ENCODE assay signal across 21 cellular contexts in the genomic region with DNA sequence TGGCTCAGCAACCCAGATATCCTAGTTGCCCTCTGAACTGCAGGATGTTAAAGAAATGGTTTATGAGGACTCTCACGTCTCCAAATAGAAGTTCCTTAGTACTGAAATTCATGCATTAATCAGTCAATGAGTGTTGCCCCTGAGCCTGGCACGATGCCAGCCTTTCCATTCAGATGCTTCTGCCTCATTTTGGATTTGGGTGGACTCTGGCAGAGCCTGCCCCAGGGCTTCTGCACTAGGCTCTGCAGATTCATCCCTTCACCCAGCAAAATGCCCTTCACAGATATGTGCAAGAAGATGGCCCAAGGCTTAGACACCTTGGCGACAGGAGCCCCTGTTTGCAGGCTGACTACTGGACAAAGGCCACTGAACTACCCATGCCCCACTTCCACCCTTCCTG.
DNase-seq lines count a peak whose midpoint lies in the region; ATAC-seq, FAIRE-seq and TF ChIP-seq lines count a peak whose summit lies in the region.
"Had no signal": no experiment of that assay in that cellular context is flagged by ENCODE, and none has a peak within 500 bp of the region (broad histone marks: within the 10 kb centered on the region; RNA-seq: fewer than 3 reads in every experiment).

No MANE protein-coding gene starts in this region.

- no peaks in the 10 kb centered on the region for H3K27me3 ChIP-seq in BE2C
- H3K27me3 ChIP-seq in K562 (ENCODE audit: control insufficient read depth in 2 of 2, insufficient read depth in 2 of 2, low read length in 2 of 2), result no peaks in the 10 kb centered on the region
- H3K27me3 ChIP-seq: BLaER1 had no signal

- no peak for TF ChIP-seq EP300 in K562 (IDR thresholded peaks at IDR 0.05; ENCODE audit: low read length)

- H3K27ac ChIP-seq in K562 (ENCODE audit: extremely low read depth, low read depth, low read length), result no peak overlapping the region
- H3K27ac ChIP-seq: 22Rv1, BLaER1, GM23248 had no signal

- H3K27me3 Mint-ChIP-seq in activated CD8-positive, alpha-beta memory T cell treated with anti-CD3 and anti-CD28 coated beads, Interleukin-2, amount 10 ng/mL, durations not matched to agents 7 days and 5 days, result peaks cover 21% of the 10 kb centered on the region
- H3K27me3 Mint-ChIP-seq in nephron progenitor cell (ENCODE audit: low read depth, poor library complexity), result peaks cover 20% of the 10 kb centered on the region

- no peak overlapping the region for H3K4me3 ChIP-seq in BE2C (ENCODE audit: low read depth, low read length)
- H3K4me3 ChIP-seq in K562, result no peak overlapping the region
- H3K4me3 ChIP-seq: A549, BLaER1, GM23248, HAP-1 had no signal

- POLR2A ChIA-PET in K562 (lab: Yijun Ruan, JAX), result no interaction called here

- CTCF ChIA-PET in activated CD8-positive, alpha-beta memory T cell treated with anti-CD3 and anti-CD28 coated beads, Interleukin-2, amount 10 ng/mL, durations not matched to agents 7 days and 5 days (lab: Charles Lee), result no interaction called here
- CTCF ChIA-PET in K562 (lab: Yijun Ruan, JAX; ENCODE audit: low intra/inter-chr PET ratio), result no interaction called here

- in situ Hi-C loops in K562 (cut with MboI), result no loop called here

- H4K20me1 ChIP-seq in K562 (replicated peaks; ENCODE audit: control insufficient read depth, insufficient read depth, low read length), result no peaks in the 10 kb centered on the region; the same call in 1 of the 2 replicates
- H4K20me1 ChIP-seq: BLaER1 had no signal

- H3K4me3 Mint-ChIP-seq in activated CD8-positive, alpha-beta memory T cell treated with anti-CD3 and anti-CD28 coated beads, Interleukin-2, amount 10 ng/mL, durations not matched to agents 7 days and 5 days, result no peak overlapping the region
- no peak overlapping the region for H3K4me3 Mint-ChIP-seq in nephron progenitor cell
- H3K4me3 Mint-ChIP-seq: CD14-positive monocyte; CD4-positive, alpha-beta memory T cell had no signal

- 10% methylated on average over 3 of the region's 3 CpGs for WGBS in K562 (ENCODE audit: insufficient coverage, low coverage, missing lambda C conversion rate)

- TF ChIP-seq CTCF in BE2C (IDR thresholded peaks at IDR 0.05; ENCODE audit: low read depth, low read length), result no peak
- TF ChIP-seq CTCF in K562 (IDR thresholded peaks at IDR 0.05 in 2 of 3, conservative IDR thresholded peaks at IDR 0.05 in 1 of 3; ENCODE audit: insufficient read depth in 2 of 3, low read depth in 1 of 3, low read length in 3 of 3), result no peak
- no peak for TF ChIP-seq CTCF in nephron progenitor cell (IDR thresholded peaks at IDR 0.05)

- DNase-seq in NCI-H1105 treated with DMSO at 0.1 percent for 48 hours (lab: John Stamatoyannopoulos, UW), result peak; percentile 1
- no peak for DNase-seq in NCI-H1105 (lab: John Stamatoyannopoulos, UW)
- peak; percentile 15 for DNase-seq in activated CD8-positive, alpha-beta memory T cell treated with anti-CD3 and anti-CD28 coated beads, Interleukin-2, amount 50 U/mL, for 48 hours
- no peak for DNase-seq in activated CD8-positive, alpha-beta memory T cell treated with anti-CD3 and anti-CD28 coated beads, Interleukin-2, amount 10 ng/mL, durations not matched to agents 7 days and 5 days
- DNase-seq in BE2C, result peak; percentile 26
- DNase-seq in K562 (ENCODE audit: extremely low read depth in 1 of 4, low spot score in 3 of 4), result no peak
- DNase-seq in nephron progenitor cell, result no peak
- DNase-seq in SKM-1 (lab: John Stamatoyannopoulos, UW; ENCODE audit: unreplicated experiment), result no peak
- DNase-seq: AML-193; CD4-positive, alpha-beta memory T cell; DMS153; DMS79; GDM1; GM23248 had no signal

- H3K9me1 ChIP-seq in K562 (ENCODE audit: control insufficient read depth, insufficient read depth, low read length), result no peaks in the 10 kb centered on the region

- FAIRE-seq in K562 (lab: Jason Lieb, UNC), result no peak
- FAIRE-seq: A549, GM12892, GM18507 had no signal

- no peaks in the 10 kb centered on the region for H3K9me3 ChIP-seq in BE2C
- no peaks in the 10 kb centered on the region for H3K9me3 ChIP-seq in K562 (replicated peaks; ENCODE audit: control insufficient read depth, insufficient read depth, low read depth, low read length)
- H3K9me3 ChIP-seq: A549, BLaER1, HAP-1 had no signal

- H3K79me2 ChIP-seq in K562 (ENCODE audit: control insufficient read depth, insufficient read depth, low read length), result no peaks in the 10 kb centered on the region

- H3K36me3 ChIP-seq in BE2C (no peaks in the 10 kb centered on the region; the same call in 1 of the 2 replicates), K562 (ENCODE audit: control insufficient read depth, insufficient read depth, low read length) (no peaks in the 10 kb centered on the region; the same call in 2 of the 3 replicates)
- H3K36me3 ChIP-seq: BLaER1, HAP-1 had no signal

- no peak for TF ChIP-seq POLR2A in K562 (conservative IDR thresholded peaks at IDR 0.05)

- H3K9me3 Mint-ChIP-seq in activated CD8-positive, alpha-beta memory T cell treated with anti-CD3 and anti-CD28 coated beads, Interleukin-2, amount 10 ng/mL, durations not matched to agents 7 days and 5 days (ENCODE audit: low read depth), result no peaks in the 10 kb centered on the region
- no peaks in the 10 kb centered on the region for H3K9me3 Mint-ChIP-seq in nephron progenitor cell
- H3K9me3 Mint-ChIP-seq: CD4-positive, alpha-beta memory T cell had no signal

- no peak overlapping the region for H3K4me2 ChIP-seq in K562 (ENCODE audit: insufficient read depth, low read length)
- H3K4me2 ChIP-seq: A549, BLaER1 had no signal

- TF ChIP-seq RAD21 in K562 (CRISPR knock-in tag; conservative IDR thresholded peaks at IDR 0.05 in 1 of 2, IDR thresholded peaks at IDR 0.05 in 1 of 2), result no peak

- no peak overlapping the region for H3K9ac ChIP-seq in K562 (ENCODE audit: insufficient read depth in 1 of 2, low read depth in 2 of 2, low read length in 2 of 2)
- H3K9ac ChIP-seq: BLaER1, GM23248 had no signal

- no TSS peak for BruUV-seq in K562 (replicated peaks; lab: Mats Ljungman, UMichigan)

- no peak overlapping the region for H3K27ac Mint-ChIP-seq in activated CD8-positive, alpha-beta memory T cell treated with anti-CD3 and anti-CD28 coated beads, Interleukin-2, amount 10 ng/mL, durations not matched to agents 7 days and 5 days
- H3K27ac Mint-ChIP-seq in nephron progenitor cell, result no peak overlapping the region
- H3K27ac Mint-ChIP-seq: CD14-positive monocyte; CD4-positive, alpha-beta memory T cell had no signal

- no peaks in the 10 kb centered on the region for H3K4me1 ChIP-seq in BE2C
- no peaks in the 10 kb centered on the region for H3K4me1 ChIP-seq in K562 (replicated peaks in 1 of 2; ENCODE audit: control insufficient read depth in 2 of 2, insufficient read depth in 2 of 2, low read length in 2 of 2)
- H3K4me1 ChIP-seq: HAP-1 had no signal

- H3K36me3 Mint-ChIP-seq in activated CD8-positive, alpha-beta memory T cell treated with anti-CD3 and anti-CD28 coated beads, Interleukin-2, amount 10 ng/mL, durations not matched to agents 7 days and 5 days, result no peaks in the 10 kb centered on the region
- H3K36me3 Mint-ChIP-seq in nephron progenitor cell (ENCODE audit: low read depth), result no peaks in the 10 kb centered on the region
- H3K36me3 Mint-ChIP-seq: CD14-positive monocyte; CD4-positive, alpha-beta memory T cell had no signal

- intact Hi-C loops in K562 (cut with micrococcal nuclease), result no loop called here

- H2AFZ ChIP-seq in K562 (ENCODE audit: low read depth, low read length), result no peak overlapping the region
- H2AFZ ChIP-seq: GM23248 had no signal

- H3K4me1 Mint-ChIP-seq in activated CD8-positive, alpha-beta memory T cell treated with anti-CD3 and anti-CD28 coated beads, Interleukin-2, amount 10 ng/mL, durations not matched to agents 7 days and 5 days, result peaks cover 14% of the 10 kb centered on the region
- H3K4me1 Mint-ChIP-seq in nephron progenitor cell, result no peaks in the 10 kb centered on the region
- H3K4me1 Mint-ChIP-seq: CD14-positive monocyte had no signal

- no peak for ATAC-seq in activated CD8-positive, alpha-beta memory T cell treated with anti-CD3 and anti-CD28 coated beads, Interleukin-2, amount 10 ng/mL, durations not matched to agents 7 days and 5 days
- no peak for ATAC-seq in K562
- ATAC-seq: A549 had no signal

TF ChIP-seq in K562, 482 proteins besides CTCF, POLR2A, EP300 and RAD21:
- TF ChIP-seq NFIX (CRISPR knock-in tag; IDR thresholded peaks at IDR 0.05; ENCODE audit: low read depth) (peak; percentile 55; the same call in 1 of the 2 replicates), NFIC (IDR thresholded peaks at IDR 0.05) (peak; percentile 78), POLR2H (tag; IDR thresholded peaks at IDR 0.05; ENCODE audit: low read depth) (no peak)
- TF ChIP-seq, protein P1, sequence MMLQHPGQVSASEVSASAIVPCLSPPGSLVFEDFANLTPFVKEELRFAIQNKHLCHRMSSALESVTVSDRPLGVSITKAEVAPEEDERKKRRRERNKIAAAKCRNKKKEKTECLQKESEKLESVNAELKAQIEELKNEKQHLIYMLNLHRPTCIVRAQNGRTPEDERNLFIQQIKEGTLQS (IDR thresholded peaks at IDR 0.05), result no peak
- TF ChIP-seq, protein P1 (CRISPR knock-in tag; conservative IDR thresholded peaks at IDR 0.05), result no peak

Comparison
In these comparisons a context has a peak if more than half of its experiments do, and no peak if none do; other contexts are left out.
1. DNase-seq: peak in NCI-H1105 treated with DMSO at 0.1 percent for 48 hours (single experiment), activated CD8-positive, alpha-beta memory T cell treated with anti-CD3 and anti-CD28 coated beads, Interleukin-2, amount 50 U/mL, for 48 hours (single experiment) and BE2C (single experiment); none in NCI-H1105 (single experiment), activated CD8-positive, alpha-beta memory T cell treated with anti-CD3 and anti-CD28 coated beads, Interleukin-2, amount 10 ng/mL, durations not matched to agents 7 days and 5 days (single experiment), K562 (0 of 4), nephron progenitor cell (single experiment) and SKM-1 (single experiment).